Comparison of ENCODE assay signal across 8 cellular contexts in the genomic region with DNA sequence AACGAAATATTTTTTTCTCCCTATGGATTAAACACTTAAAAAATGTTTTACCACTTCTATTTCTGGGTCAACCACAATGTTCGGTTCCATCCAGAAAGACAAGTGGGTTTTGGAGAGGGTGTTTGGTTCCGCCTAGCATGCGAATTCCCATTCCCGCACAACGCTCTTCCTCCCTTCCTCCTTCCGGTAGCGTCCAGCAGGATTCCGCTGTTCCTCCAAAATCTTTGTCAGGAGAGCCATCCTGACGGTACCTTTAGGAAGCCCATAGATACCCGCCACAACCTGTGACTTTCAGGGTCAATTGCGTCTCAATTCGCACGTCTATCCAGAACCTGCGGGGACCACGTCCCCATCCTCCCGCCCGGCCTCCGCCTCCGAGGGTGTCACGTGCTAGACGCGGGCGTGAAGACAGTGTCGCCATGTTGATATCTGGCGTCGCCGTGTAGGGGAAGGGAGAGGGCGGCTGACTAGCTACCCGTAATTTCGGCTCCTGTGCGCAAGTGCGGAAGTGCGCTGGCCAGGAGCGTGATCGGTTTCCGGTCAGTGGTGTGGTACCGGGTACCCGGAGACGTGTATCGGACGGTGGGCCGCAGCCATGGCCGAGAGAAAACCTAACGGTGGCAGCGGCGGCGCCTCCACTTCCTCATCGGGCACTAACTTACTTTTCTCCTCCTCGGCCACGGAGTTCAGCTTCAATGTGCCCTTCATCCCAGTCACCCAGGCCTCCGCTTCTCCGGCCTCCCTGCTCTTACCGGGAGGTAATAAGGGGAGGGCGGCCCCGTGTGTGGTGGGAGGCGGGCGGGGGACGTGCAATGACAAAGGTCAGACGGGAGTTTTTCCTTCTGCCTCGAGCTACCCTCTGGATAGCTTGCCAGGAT. TPM values are rescaled to one million over a fixed set of nuclear protein-coding genes. Genes with fewer than 3 reads are reported as not detected.
DNase-seq lines count a peak whose midpoint lies in the region; ATAC-seq and TF ChIP-seq lines count a peak whose summit lies in the region.

SEC23IP (plus strand) TSS at position 543 of the 878 bp plus-strand sequence; CDS start at position 596, 53 bp downstream.

- peak; percentile 97 for ATAC-seq in HG02870 (IDR thresholded peaks at IDR 0.05; ENCODE audit: unreplicated experiment)
- ATAC-seq in heart left ventricle: peak; percentile 99 to 100 (median 99)
- ATAC-seq in upper lobe of left lung (ENCODE audit: low FRiP score in 2 of 2): peak; percentile 98 to 99

- H3K36me3 ChIP-seq in heart left ventricle (peaks cover 0 to 13% (median 4%) of the 10 kb centered on the region in 9 donors), upper lobe of left lung (no peaks in the 10 kb centered on the region)

- H3K27ac ChIP-seq in heart left ventricle (peak within 1 kb of the TSS; percentile 65 to 95 (median 86)), upper lobe of left lung (peak within 1 kb of the TSS; percentile 87 to 94 (median 88))

- peak in 1 of 4 donors; percentile 68 for TF ChIP-seq EP300 in upper lobe of left lung (IDR thresholded peaks at IDR 0.05)

- H3K4me1 ChIP-seq in heart left ventricle (peaks cover 3 to 64% (median 37%) of the 10 kb centered on the region in 12 donors), upper lobe of left lung (peaks cover 36 to 52% (median 49%) of the 10 kb centered on the region in 4 donors)

- peak in 1 of 2 donors; percentile 75 for TF ChIP-seq POLR2A in heart left ventricle (IDR thresholded peaks at IDR 0.05)
- TF ChIP-seq POLR2A in upper lobe of left lung (IDR thresholded peaks at IDR 0.05): peak in 3 of 4 donors; percentile 72 to 86 (median 78)

- DNase-seq in GM13976 (ENCODE audit: low spot score) (peak; percentile 93), NCI-H146 treated with DMSO at 0.1 percent for 48 hours (lab: John Stamatoyannopoulos, UW; ENCODE audit: unreplicated experiment) (peak; percentile 94), amniotic epithelial cell (ENCODE audit: low read depth) (peak; percentile 96), heart left ventricle (peak; percentile 97 to 98 (median 98)), posterior cingulate gyrus (peak; percentile 98 to 100 (median 99)), upper lobe of left lung (peak; percentile 96 to 98)

- peak within 1 kb of the TSS; percentile 74 to 97 (median 89) for H3K4me3 ChIP-seq in heart left ventricle
- peak within 1 kb of the TSS; percentile 67 to 97 (median 78) for H3K4me3 ChIP-seq in upper lobe of left lung

- in situ Hi-C loops in GM13976 (cut with MboI; ENCODE audit: low sequenced_read_pairs, unreplicated experiment): no loop called here

- intact Hi-C loops in T-helper 1 cell treated with Interleukin-12 subunit alpha and Interleukin-12 subunit beta and Interleukin-4 antibody, amounts not matched to agents 30 ng/mL and 1 ng/mL, for 36 hours (cut with micrococcal nuclease): loop anchor here (1.0 to 10.0 kb wide), 10 partner anchors 19 to 1845 kb away; partner anchors contain the start of genes DENND10, EIF3A, FAM204A and GRK5
- intact Hi-C loops in heart left ventricle (cut with DNase I): loop anchor here in 6 of 10 donors (1.0 to 10.0 kb wide), 2 partner anchors 19 to 728 kb away; partner anchors contain the start of gene SFXN4 (in 1 of the 6)
- intact Hi-C loops in posterior cingulate gyrus (cut with DNase I): loop anchor here (1.0 to 2.0 kb wide), 2 partner anchors 19 to 296 kb away; partner anchors contain the start of gene TIAL1

- H3K27me3 ChIP-seq in heart left ventricle (no peaks in the 10 kb centered on the region), upper lobe of left lung (no peaks in the 10 kb centered on the region)

- 0 to 2% (median 1%) methylated on average over 25 to 61 of the region's 61 CpGs for WGBS in heart left ventricle, 4 donors
- 0 to 1% methylated on average over 29 to 61 of the region's 61 CpGs for whole genome bisulfite sequencing in upper lobe of left lung, 2 donors

- no peak for TF ChIP-seq CTCF in GM13976 (IDR thresholded peaks at IDR 0.05; ENCODE audit: borderline replicate concordance, control extremely low read depth, extremely low read depth, insufficient read depth, missing control alignments)
- TF ChIP-seq CTCF in heart left ventricle (IDR thresholded peaks at IDR 0.05): no peak
- peak in 2 of 6 experiments; percentile 27 to 34 for TF ChIP-seq CTCF in upper lobe of left lung (IDR thresholded peaks at IDR 0.05)

- H3K9me3 ChIP-seq in heart left ventricle: no peaks in the 10 kb centered on the region
- H3K9me3 ChIP-seq in upper lobe of left lung: no peaks in the 10 kb centered on the region

RNA-seq across cellular contexts. Expression of gene SEC23IP, which starts in this region (rescaled TPM):
- 79.3 and 82.8 TPM in 2 replicates for total RNA-seq in T-helper 1 cell treated with Interleukin-12 subunit alpha and Interleukin-12 subunit beta and Interleukin-4 antibody, amounts not matched to agents 30 ng/mL and 1 ng/mL, for 36 hours
- total RNA-seq in heart left ventricle (10 to 100 TPM; 10.9 to 42.0 (median 28.0) TPM), upper lobe of left lung (10 to 100 TPM; 13.4 to 60.8 (median 40.4) TPM)
- polyA plus RNA-seq in heart left ventricle: 10 to 100 TPM in 1 of 2 donors, 1 to 10 TPM in 1; 4.3 to 13.8 TPM

Comparison
In these comparisons a context has a peak if more than half of its experiments do, and no peak if none do; other contexts are left out.
1. Peak in every context shown above with its lines: DNase-seq, ATAC-seq, H3K4me3 ChIP-seq and H3K27ac ChIP-seq.